Comparison of ENCODE assay signal across 33 cellular contexts in the genomic region with DNA sequence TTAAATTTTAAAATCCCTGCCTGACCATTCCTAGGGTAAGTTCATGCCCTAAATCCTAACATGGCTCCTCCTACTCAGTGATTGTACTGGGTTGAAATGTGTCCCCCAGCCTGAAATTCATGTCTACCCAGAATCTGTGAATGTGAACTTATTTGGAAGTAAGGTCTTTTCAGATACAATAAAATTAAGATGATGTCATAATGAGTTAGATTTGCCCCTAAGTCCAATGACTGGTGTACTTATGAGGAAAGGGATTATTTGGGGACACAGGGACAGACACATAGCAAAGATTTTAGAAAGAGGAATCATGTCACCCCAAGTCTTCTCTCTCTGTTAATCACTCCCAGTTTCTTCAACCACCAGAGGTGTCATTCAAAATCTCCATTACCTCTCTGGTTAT.
"Had no signal": no experiment of that assay in that cellular context is flagged by ENCODE, and none has a peak within 500 bp of the region (broad histone marks: within the 10 kb centered on the region; RNA-seq: fewer than 3 reads in every experiment).

No MANE protein-coding gene starts in this region.

- H3K27me3 ChIP-seq: adrenal gland, ascending aorta, body of pancreas, brain microvascular endothelial cell, breast epithelium, cardiac muscle cell had no signal

- H3K27ac ChIP-seq: adrenal gland, ascending aorta, body of pancreas, brain microvascular endothelial cell, cardiac muscle cell had no signal

- ATAC-seq: activated naive CD4-positive, alpha-beta T cell treated with anti-CD3 and anti-CD28 coated beads, Interleukin-2, amount 50 U/mL, for 72 hours; activated naive CD8-positive, alpha-beta T cell treated with anti-CD3 and anti-CD28 coated beads, Interleukin-2, amount 50 U/mL, for 24 hours; activated T-cell treated with anti-CD3 and anti-CD28 coated beads, Interleukin-2, amount 50 U/mL, for 4 hours; activated T-cell treated with anti-CD3 and anti-CD28 coated beads, Interleukin-2, amount 50 U/mL, for 72 hours; activated T-helper 17 cell treated with anti-CD3 and anti-CD28 coated beads, Interleukin-2, amount 50 U/mL, for 72 hours; body of pancreas had no signal

- DNase-seq: activated effector memory CD4-positive, alpha-beta T cell treated with anti-CD3 and anti-CD28 coated beads, Interleukin-2, amount 50 U/mL, for 16 hours; activated effector memory CD4-positive, alpha-beta T cell treated with Interleukin-2 at 50 U/mL for 16 hours; activated gamma-delta T cell; activated gamma-delta T cell treated with Interleukin-2 at 50 U/mL for 16 hours; activated naive CD4-positive, alpha-beta T cell; activated naive CD4-positive, alpha-beta T cell treated with anti-CD3 and anti-CD28 coated beads for 36 hours; activated naive CD4-positive, alpha-beta T cell treated with anti-CD3 and anti-CD28 coated beads, Interleukin-2, amount 10 ng/mL, durations not matched to agents 7 days and 5 days; activated naive CD4-positive, alpha-beta T cell treated with anti-CD3 and anti-CD28 coated beads, Interleukin-2, amount 50 U/mL, for 16 hours; activated naive CD4-positive, alpha-beta T cell treated with Interleukin-2 at 50 U/mL for 16 hours; activated naive CD8-positive, alpha-beta T cell treated with anti-CD3 and anti-CD28 coated beads for 36 hours; activated naive CD8-positive, alpha-beta T cell treated with anti-CD3 and anti-CD28 coated beads, Interleukin-2, amount 10 ng/mL, durations not matched to agents 7 days and 5 days; activated naive CD8-positive, alpha-beta T cell treated with anti-CD3 and anti-CD28 coated beads, Interleukin-2, amount 50 U/mL, for 24 hours; activated T-cell treated with anti-CD3 and anti-CD28 coated beads, Interleukin-2, amount 50 U/mL, for 24 hours; activated T-cell treated with anti-CD3 and anti-CD28 coated beads, Interleukin-2, amount 50 U/mL, for 4 hours; activated T-cell treated with anti-CD3 and anti-CD28 coated beads, Interleukin-2, amount 50 U/mL, for 48 hours; activated T-cell treated with anti-CD3 and anti-CD28 coated beads, Interleukin-2, amount 50 U/mL, for 72 hours; adrenal gland; amniotic stem cell; amygdala; anterior cingulate cortex; aorta; body of pancreas; brain microvascular endothelial cell; caudate nucleus; central memory CD4-positive, alpha-beta T cell; cerebellar nuclear complex had no signal

- FAIRE-seq: astrocyte, bronchial epithelial cell had no signal

- H3K36me3 ChIP-seq: adrenal gland, ascending aorta, brain microvascular endothelial cell, breast epithelium, cardiac muscle cell had no signal

- H3K9me3 ChIP-seq: adrenal gland, ascending aorta, body of pancreas, breast epithelium had no signal

- H3K4me1 ChIP-seq: adrenal gland, ascending aorta, body of pancreas, breast epithelium had no signal

- H3K4me3 ChIP-seq: adrenal gland, ascending aorta, body of pancreas, breast epithelium, cardiac muscle cell had no signal
